ENCODE assay signal across 21 cellular contexts in the genomic region with DNA sequence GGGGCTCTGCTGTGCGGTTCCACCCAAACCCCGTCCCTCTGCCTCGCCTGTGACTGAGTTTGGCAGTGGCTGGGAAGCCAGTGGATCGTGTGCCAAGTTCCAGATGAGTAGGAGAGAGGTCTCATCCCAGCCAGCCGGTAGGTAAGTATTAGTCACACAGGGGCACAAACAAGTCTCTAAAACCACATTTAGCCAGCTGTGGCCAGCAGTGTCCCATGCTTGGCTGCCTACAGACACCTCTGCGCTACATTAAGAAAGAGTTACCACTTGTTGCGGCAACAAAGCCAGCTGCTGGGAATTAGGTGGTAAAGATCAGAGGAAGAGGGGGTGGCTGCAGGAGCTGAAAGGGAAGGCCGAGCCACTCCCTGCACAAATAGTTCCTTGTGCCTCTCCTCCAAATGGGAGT.
DNase-seq lines count a peak whose midpoint lies in the region; ATAC-seq and TF ChIP-seq lines count a peak whose summit lies in the region.
"Had no signal": no experiment of that assay in that cellular context is flagged by ENCODE, and none has a peak within 500 bp of the region (broad histone marks: within the 10 kb centered on the region; RNA-seq: fewer than 3 reads in every experiment).

No MANE protein-coding gene starts in this region.

- H3K4me3 ChIP-seq in RWPE2 (ENCODE audit: severe bottlenecking) = no peak overlapping the region
- H3K4me3 ChIP-seq in stomach = no peak overlapping the region
- H3K4me3 ChIP-seq: Peyer's patch, prostate gland had no signal

- no peaks in the 10 kb centered on the region for H3K36me3 ChIP-seq in RWPE2 (ENCODE audit: low read depth)
- no peaks in the 10 kb centered on the region for H3K36me3 ChIP-seq in stomach
- H3K36me3 ChIP-seq: Peyer's patch, prostate gland had no signal

- H3K27ac ChIP-seq in RWPE2 (ENCODE audit: poor library complexity, severe bottlenecking) = no peak overlapping the region
- H3K27ac ChIP-seq in foreskin keratinocyte = no peak overlapping the region
- peak overlapping the region in 1 of 5 donors; percentile 21 for H3K27ac ChIP-seq in stomach
- H3K27ac ChIP-seq: 22Rv1, HL-60, Peyer's patch, prostate gland had no signal

- H3K27me3 ChIP-seq in RWPE2 (ENCODE audit: insufficient read depth, poor library complexity, severe bottlenecking) = no peaks in the 10 kb centered on the region
- peaks cover 58% of the 10 kb centered on the region for H3K27me3 ChIP-seq in foreskin keratinocyte
- H3K27me3 ChIP-seq in stomach = no peaks in the 10 kb centered on the region
- H3K27me3 ChIP-seq: Peyer's patch had no signal

- DNase-seq in NCI-H82 (lab: John Stamatoyannopoulos, UW) = peak; percentile 21
- no peak for DNase-seq in NCI-H82 treated with DMSO at 0.1 percent for 48 hours (lab: John Stamatoyannopoulos, UW; ENCODE audit: unreplicated experiment)
- DNase-seq in RWPE2 (ENCODE audit: low spot score) = no peak
- peak in 1 of 2 donors; percentile 17 for DNase-seq in foreskin keratinocyte
- DNase-seq in stomach = peak; percentile 36
- no peak for DNase-seq in NCI-H2227 treated with DMSO at 0.1 percent for 48 hours (lab: John Stamatoyannopoulos, UW)
- DNase-seq in stimulated activated naive CD8-positive, alpha-beta T cell treated with anti-CD3 and anti-CD28 coated beads, Interleukin-15, Interleukin-2, amounts not matched to agents 100 U/mL and 50 U/mL, for 24 hours = no peak
- DNase-seq: activated T-cell treated with anti-CD3 and anti-CD28 coated beads for 4 hours; caudate nucleus; effector memory CD4-positive, alpha-beta T cell; glutamatergic neuron; HCEC 1CT; NCI-H187; NCI-H526 treated with DMSO at 0.1 percent for 48 hours; Peyer's patch; substantia nigra had no signal

- TF ChIP-seq CTCF in RWPE2 (IDR thresholded peaks at IDR 0.05; ENCODE audit: poor library complexity, severe bottlenecking) (no peak), foreskin keratinocyte (conservative IDR thresholded peaks at IDR 0.05) (no peak), stomach (IDR thresholded peaks at IDR 0.05) (no peak)

- 31 to 54% (median 38%) methylated on average over 8 of the region's 8 CpGs for WGBS in stomach, 5 donors

- no peak for TF ChIP-seq POLR2A in stomach (IDR thresholded peaks at IDR 0.05)

- TF ChIP-seq EP300 in stomach (IDR thresholded peaks at IDR 0.05) = no peak

- H3K9me3 ChIP-seq in RWPE2 (ENCODE audit: severe bottlenecking) (no peaks in the 10 kb centered on the region), stomach (no peaks in the 10 kb centered on the region)
- H3K9me3 ChIP-seq: Peyer's patch, prostate gland had no signal

- intact Hi-C loops in stomach (cut with DNase I; ENCODE audit: low total_unique reads) = no loop called here

- H3K4me1 ChIP-seq in RWPE2 (ENCODE audit: insufficient read depth, poor library complexity, severe bottlenecking) = peaks cover 12% of the 10 kb centered on the region
- no peaks in the 10 kb centered on the region for H3K4me1 ChIP-seq in foreskin keratinocyte
- H3K4me1 ChIP-seq in stomach = peaks cover 0 to 11% (median 0%) of the 10 kb centered on the region in 4 donors
- H3K4me1 ChIP-seq: Peyer's patch, prostate gland had no signal

- ATAC-seq in RWPE2 (ENCODE audit: low read depth) (peak; percentile 96), foreskin keratinocyte (peak; percentile 35), HG02981 (IDR thresholded peaks at IDR 0.05; ENCODE audit: unreplicated experiment) (no peak)
- ATAC-seq in stimulated activated naive CD8-positive, alpha-beta T cell treated with anti-CD3 and anti-CD28 coated beads, Interleukin-15, Interleukin-2, amounts not matched to agents 100 U/mL and 50 U/mL, for 24 hours = no peak
- ATAC-seq: activated naive CD4-positive, alpha-beta T cell treated with anti-CD3 and anti-CD28 coated beads, Interleukin-2, amount 50 U/mL, for 72 hours had no signal

Comparison
In these comparisons a context has a peak if more than half of its experiments do, and no peak if none do; other contexts are left out.
1. DNase-seq: peak in NCI-H82 (single experiment) and stomach (single experiment); none in NCI-H82 treated with DMSO at 0.1 percent for 48 hours (single experiment), RWPE2 (single experiment), NCI-H2227 treated with DMSO at 0.1 percent for 48 hours (single experiment) and stimulated activated naive CD8-positive, alpha-beta T cell treated with anti-CD3 and anti-CD28 coated beads, Interleukin-15, Interleukin-2, amounts not matched to agents 100 U/mL and 50 U/mL, for 24 hours (single experiment).
2. ATAC-seq: peak in RWPE2 (single experiment) and foreskin keratinocyte (single experiment); none in stimulated activated naive CD8-positive, alpha-beta T cell treated with anti-CD3 and anti-CD28 coated beads, Interleukin-15, Interleukin-2, amounts not matched to agents 100 U/mL and 50 U/mL, for 24 hours (single experiment) and HG02981 (single experiment).